In genomic region chr10:102678842-102679289, GRCh38 we compare ENCODE assay signal across 8 cellular contexts. TPM values are rescaled to one million over a fixed set of nuclear protein-coding genes. Genes with fewer than 3 reads are reported as not detected.
DNase-seq lines count a peak whose midpoint lies in the region; ATAC-seq and TF ChIP-seq lines count a peak whose summit lies in the region.

No MANE protein-coding gene starts in this region.

- H3K9me3 Mint-ChIP-seq in Calu3 (ENCODE audit: low read depth, unreplicated experiment) = no peaks in the 10 kb centered on the region
- no peaks in the 10 kb centered on the region for H3K9me3 Mint-ChIP-seq in naive thymus-derived CD8-positive, alpha-beta T cell

- H3K4me3 ChIP-seq in Peyer's patch (no peak overlapping the region), epithelial cell of esophagus (ENCODE audit: low read length) (no peak overlapping the region)

- peaks cover 4% of the 10 kb centered on the region for H3K4me1 Mint-ChIP-seq in Calu3 (ENCODE audit: low read depth, unreplicated experiment)
- H3K4me1 Mint-ChIP-seq in naive thymus-derived CD8-positive, alpha-beta T cell = peaks cover 21 to 61% (median 53%) of the 10 kb centered on the region in 4 donors

- CTCF ChIA-PET in Calu3 (lab: Charles Lee) = interaction anchor here (0.7 to 2.0 kb wide), 2 partner anchors 10 to 95 kb away, joined by 3 to 4 read pairs; no protein-coding TSS in a partner anchor

- DNase-seq in Calu3 (peak; percentile 62), HUDEP-2 (lab: John Stamatoyannopoulos, UW; ENCODE audit: unreplicated experiment in 76 of 76) (peak in 55 of 76 experiments; percentile 10 to 75 (median 40)), Peyer's patch (peak; percentile 60 to 85 (median 81)), epithelial cell of esophagus (ENCODE audit: low read depth) (peak; percentile 58), midbrain (lab: John Stamatoyannopoulos, UW) (peak; percentile 89), mesenteric fat pad (ENCODE audit: low spot score) (no peak)
- DNase-seq in naive thymus-derived CD8-positive, alpha-beta T cell = no peak

- TF ChIP-seq POLR2A in Peyer's patch (IDR thresholded peaks at IDR 0.05) = no peak

- ATAC-seq in naive thymus-derived CD8-positive, alpha-beta T cell = no peak
- ATAC-seq in HG02642 (IDR thresholded peaks at IDR 0.05; ENCODE audit: poor library complexity, unreplicated experiment) = no peak

- intact Hi-C loops in Calu3 (cut with micrococcal nuclease; ENCODE audit: unreplicated experiment) = no loop called here

- no peaks in the 10 kb centered on the region for H3K9me3 ChIP-seq in Peyer's patch

- peaks cover 0 to 38% (median 17%) of the 10 kb centered on the region in 4 donors for H3K4me1 ChIP-seq in Peyer's patch

- H3K27ac Mint-ChIP-seq in Calu3 (ENCODE audit: unreplicated experiment) = no peak overlapping the region
- peak overlapping the region in 5 of 10 donors; percentile 35 to 90 (median 82) for H3K27ac Mint-ChIP-seq in naive thymus-derived CD8-positive, alpha-beta T cell

- peaks cover 5% of the 10 kb centered on the region for H3K27me3 Mint-ChIP-seq in Calu3 (ENCODE audit: unreplicated experiment)
- H3K27me3 Mint-ChIP-seq in naive thymus-derived CD8-positive, alpha-beta T cell = no peaks in the 10 kb centered on the region

- peak overlapping the region in 1 of 4 donors; percentile 29 for H3K27ac ChIP-seq in Peyer's patch

- BruUV-seq in Calu3 (replicated peaks; lab: Mats Ljungman, UMichigan) = no TSS peak

- POLR2A ChIA-PET in naive thymus-derived CD8-positive, alpha-beta T cell (lab: Charles Lee) = interaction anchor here (0.6 to 29.2 kb wide), 3 partner anchors 9 to 27 kb away, joined by 3 to 624 read pairs (median 4); partner anchors contain the start of gene TRIM8

- H3K36me3 ChIP-seq in Peyer's patch = peaks cover 0 to under 1% (median 0%) of the 10 kb centered on the region in 3 donors

- H3K4me3 Mint-ChIP-seq in Calu3 (ENCODE audit: low read depth, unreplicated experiment) = no peak overlapping the region
- peak overlapping the region in 1 of 10 donors; percentile 37 for H3K4me3 Mint-ChIP-seq in naive thymus-derived CD8-positive, alpha-beta T cell

- H3K27me3 ChIP-seq in Peyer's patch = no peaks in the 10 kb centered on the region

- no peaks in the 10 kb centered on the region for H3K36me3 Mint-ChIP-seq in Calu3 (ENCODE audit: insufficient read depth, unreplicated experiment)
- no peaks in the 10 kb centered on the region for H3K36me3 Mint-ChIP-seq in naive thymus-derived CD8-positive, alpha-beta T cell

- peak; percentile 42 for TF ChIP-seq CTCF in Calu3 (IDR thresholded peaks at IDR 0.05; ENCODE audit: unreplicated experiment)
- peak; percentile 21 to 70 (median 58) for TF ChIP-seq CTCF in Peyer's patch (IDR thresholded peaks at IDR 0.05)
- TF ChIP-seq CTCF in epithelial cell of esophagus (IDR thresholded peaks at IDR 0.05; ENCODE audit: insufficient read depth, low read depth, low read length, missing control alignments) = peak; percentile 61

RNA-seq across cellular contexts. Expression of gene TRIM8, which starts 34.6 kb away (rescaled TPM):
- 52.1 and 66.3 TPM in 2 replicates for total RNA-seq in Calu3 (2022)
- total RNA-seq in Peyer's patch = 100 to 1,000 TPM in 3 of 4 donors, 10 to 100 TPM in 1; 88.3 to 154 (median 119) TPM
- total RNA-seq in mesenteric fat pad = 146 TPM
- 10 to 100 TPM; 61.4 to 67.3 TPM for total RNA-seq in naive thymus-derived CD8-positive, alpha-beta T cell
- 10 to 100 TPM; 27.5 to 53.2 (median 34.7) TPM for polyA plus RNA-seq in naive thymus-derived CD8-positive, alpha-beta T cell

RNA-seq across cellular contexts. Expression of gene ARL3, which starts 35.3 kb away (rescaled TPM):
- total RNA-seq in Calu3 (2022) (5.2 and 5.6 TPM in 2 replicates), Peyer's patch (1 to 10 TPM; 1.4 to 9.1 (median 2.4) TPM), mesenteric fat pad (5.7 TPM)
- total RNA-seq in naive thymus-derived CD8-positive, alpha-beta T cell = 1 to 10 TPM; 3.6 to 3.8 TPM
- polyA plus RNA-seq in naive thymus-derived CD8-positive, alpha-beta T cell = 1 to 10 TPM; 3.7 to 4.4 (median 3.9) TPM

RNA-seq across cellular contexts. Expression of gene SFXN2, which starts 35.6 kb away (rescaled TPM):
- 21.2 and 22.9 TPM in 2 replicates for total RNA-seq in Calu3 (2022)
- 10 to 100 TPM in 1 of 4 donors, 1 to 10 TPM in 3; 1.9 to 37.1 (median 8.0) TPM for total RNA-seq in Peyer's patch
- total RNA-seq in mesenteric fat pad = 7.2 TPM
- 10 to 100 TPM; 30.0 to 32.6 TPM for total RNA-seq in naive thymus-derived CD8-positive, alpha-beta T cell
- polyA plus RNA-seq in naive thymus-derived CD8-positive, alpha-beta T cell = 10 to 100 TPM in 1 of 3 donors, 1 to 10 TPM in 2; 6.6 to 16.5 (median 9.0) TPM

Comparison
In these comparisons a context has a peak if more than half of its experiments do, and no peak if none do; other contexts are left out.
1. DNase-seq: peak in Calu3 (single experiment), HUDEP-2 (55 of 76), Peyer's patch (3 of 3), epithelial cell of esophagus (single experiment) and midbrain (single experiment); none in mesenteric fat pad (single experiment) and naive thymus-derived CD8-positive, alpha-beta T cell (0 of 10).
2. Peak in every context shown above with its lines, with median percentiles within 50 percentile points of each other: CTCF ChIP-seq.